ENCODE assay signal across 10 cellular contexts in the genomic region with DNA sequence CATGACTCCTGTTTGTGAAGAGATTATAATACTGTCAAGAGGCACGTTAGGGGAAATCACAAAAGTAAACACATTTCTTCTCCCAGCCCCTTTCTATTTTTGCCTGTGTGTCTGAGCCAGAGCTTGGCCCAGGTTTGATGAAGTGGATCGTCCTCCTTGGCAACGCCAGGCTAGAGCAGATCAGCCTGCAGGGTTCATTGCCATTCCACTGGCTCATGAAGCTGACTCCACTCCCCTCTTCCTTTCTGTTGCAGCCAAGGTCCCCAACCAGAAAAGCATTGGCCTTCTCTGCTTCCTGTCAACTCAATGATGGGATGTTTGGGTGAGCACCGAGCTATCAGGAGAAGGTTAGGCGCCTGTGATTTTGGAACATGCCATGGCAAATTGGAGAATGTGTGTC. TPM values are rescaled to one million over a fixed set of nuclear protein-coding genes. Genes with fewer than 3 reads are reported as not detected.
DNase-seq lines count a peak whose midpoint lies in the region; ATAC-seq and TF ChIP-seq lines count a peak whose summit lies in the region.
"Had no signal": no experiment of that assay in that cellular context is flagged by ENCODE, and none has a peak within 500 bp of the region (broad histone marks: within the 10 kb centered on the region; RNA-seq: fewer than 3 reads in every experiment).

No MANE protein-coding gene starts in this region.

- H3K9me3 Mint-ChIP-seq in activated naive CD8-positive, alpha-beta T cell treated with anti-CD3 and anti-CD28 coated beads, Interleukin-2, amount 50 U/mL, for 24 hours: no peaks in the 10 kb centered on the region

- H3K36me3 ChIP-seq in right atrium auricular region (no peaks in the 10 kb centered on the region), smooth muscle cell (ENCODE audit: low read depth) (no peaks in the 10 kb centered on the region)

- H3K4me1 ChIP-seq in right atrium auricular region (peaks cover 0 to 57% of the 10 kb centered on the region in 2 donors), smooth muscle cell (ENCODE audit: low read depth) (no peaks in the 10 kb centered on the region)

- peak overlapping the region; percentile 44 to 97 for H3K27ac ChIP-seq in right atrium auricular region
- no peak overlapping the region for H3K27ac ChIP-seq in smooth muscle cell (ENCODE audit: low read depth)

- TF ChIP-seq CTCF in LNCaP clone FGC (IDR thresholded peaks at IDR 0.05; ENCODE audit: control insufficient read depth, extremely low read depth, insufficient read depth): no peak
- TF ChIP-seq CTCF in right atrium auricular region (IDR thresholded peaks at IDR 0.05): no peak
- no peak for TF ChIP-seq CTCF in smooth muscle cell (IDR thresholded peaks at IDR 0.05; ENCODE audit: borderline replicate concordance, insufficient read depth, poor library complexity, severe bottlenecking)

- peaks cover 12% of the 10 kb centered on the region for H3K27me3 Mint-ChIP-seq in activated naive CD8-positive, alpha-beta T cell treated with anti-CD3 and anti-CD28 coated beads, Interleukin-2, amount 50 U/mL, for 24 hours

- DNase-seq in LNCaP clone FGC (ENCODE audit: low read depth): no peak
- DNase-seq in activated naive CD8-positive, alpha-beta T cell treated with anti-CD3 and anti-CD28 coated beads, Interleukin-2, amount 50 U/mL, for 24 hours: no peak
- DNase-seq in right atrium auricular region (ENCODE audit: low spot score): no peak
- DNase-seq in smooth muscle cell (lab: John Stamatoyannopoulos, UW; ENCODE audit: unreplicated experiment): no peak
- no peak for DNase-seq in inferior parietal cortex (ENCODE audit: extremely low spot score)
- DNase-seq in activated CD4-positive, CD25-positive, alpha-beta regulatory T cell treated with anti-CD3 and anti-CD28 coated beads, Interleukin-2, amount 50 U/mL, for 72 hours: no peak
- DNase-seq: activated CD4-positive, alpha-beta T cell treated with anti-CD3 and anti-CD28 coated beads for 48 hours; H7; NCI-H1694 had no signal

- peak overlapping the region; percentile 39 for H3K4me3 Mint-ChIP-seq in activated naive CD8-positive, alpha-beta T cell treated with anti-CD3 and anti-CD28 coated beads, Interleukin-2, amount 50 U/mL, for 24 hours

- no peaks in the 10 kb centered on the region for H3K79me2 ChIP-seq in smooth muscle cell (ENCODE audit: low read depth)

- H3K4me3 ChIP-seq in LNCaP clone FGC (ENCODE audit: low read depth, low read length): peak overlapping the region; percentile 89
- H3K4me3 ChIP-seq in right atrium auricular region: peak overlapping the region; percentile 69 to 73
- H3K4me3 ChIP-seq in smooth muscle cell: no peak overlapping the region

- H3K9me3 ChIP-seq in right atrium auricular region (no peaks in the 10 kb centered on the region), smooth muscle cell (replicated peaks; ENCODE audit: low read depth) (no peaks in the 10 kb centered on the region)

- H3K4me2 ChIP-seq in smooth muscle cell: peak overlapping the region; percentile 66

- H4K20me1 ChIP-seq in smooth muscle cell (ENCODE audit: low read depth): no peaks in the 10 kb centered on the region

- no peak overlapping the region for H3K9ac ChIP-seq in smooth muscle cell (ENCODE audit: low read depth)

- no peaks in the 10 kb centered on the region for H3K27me3 ChIP-seq in right atrium auricular region
- H3K27me3 ChIP-seq in smooth muscle cell (ENCODE audit: low read depth): peaks cover 4% of the 10 kb centered on the region

- WGBS in smooth muscle cell (ENCODE audit: low lambda C conversion rate): 86% methylated on average over 5 of the region's 5 CpGs

- no peak overlapping the region for H2AFZ ChIP-seq in smooth muscle cell (ENCODE audit: low read depth)

- no peaks in the 10 kb centered on the region for H3K36me3 Mint-ChIP-seq in activated naive CD8-positive, alpha-beta T cell treated with anti-CD3 and anti-CD28 coated beads, Interleukin-2, amount 50 U/mL, for 24 hours (ENCODE audit: low read depth)

- ATAC-seq in activated naive CD8-positive, alpha-beta T cell treated with anti-CD3 and anti-CD28 coated beads, Interleukin-2, amount 50 U/mL, for 24 hours: no peak
- no peak for ATAC-seq in GM21447 (IDR thresholded peaks at IDR 0.05; ENCODE audit: unreplicated experiment)

- H3K27ac Mint-ChIP-seq in activated naive CD8-positive, alpha-beta T cell treated with anti-CD3 and anti-CD28 coated beads, Interleukin-2, amount 50 U/mL, for 24 hours: no peak overlapping the region

- H3F3A ChIP-seq in smooth muscle cell (ENCODE audit: low read depth): no peaks in the 10 kb centered on the region

- peaks cover 72% of the 10 kb centered on the region for H3K4me1 Mint-ChIP-seq in activated naive CD8-positive, alpha-beta T cell treated with anti-CD3 and anti-CD28 coated beads, Interleukin-2, amount 50 U/mL, for 24 hours

RNA-seq across cellular contexts. Expression of a gene that starts 3.3 kb away (rescaled TPM):
- total RNA-seq in right atrium auricular region: 1 to 10 TPM; 7.3 to 7.7 TPM
- total RNA-seq in smooth muscle cell: 1.9 TPM in 2 replicates
- polyA plus RNA-seq in smooth muscle cell: 1.7 and 1.9 TPM in 2 replicates
